In genomic region chr19:47240996-47241918, GRCh38 we compare ENCODE assay signal across 8 cellular contexts. TPM values are rescaled to one million over a fixed set of nuclear protein-coding genes. Genes with fewer than 3 reads are reported as not detected.
DNase-seq lines count a peak whose midpoint lies in the region; ATAC-seq and TF ChIP-seq lines count a peak whose summit lies in the region.

No MANE protein-coding gene starts in this region.

- DNase-seq in NK-92 treated with Interleukin-12 subunit alpha and Interleukin-12 subunit beta, amount 100 ng/mL, for 24 hours (lab: John Stamatoyannopoulos, UW) = peak; percentile 34
- DNase-seq in NK-92 (lab: John Stamatoyannopoulos, UW; ENCODE audit: unreplicated experiment) (no peak), NCI-H510A treated with DMSO at 0.1 percent for 48 hours (lab: John Stamatoyannopoulos, UW) (peak; percentile 87), endodermal cell (peak; percentile 97), natural killer cell (peak; percentile 77), superior temporal gyrus (ENCODE audit: extremely low spot score) (peak; percentile 8), osteocyte (ENCODE audit: extremely low spot score, unreplicated experiment) (no peak)
- DNase-seq in activated CD8-positive, alpha-beta memory T cell treated with anti-CD3 and anti-CD28 coated beads, Interleukin-2, amount 50 U/mL, for 4 hours = peak; percentile 91

- ATAC-seq in natural killer cell = peak; percentile 46 to 57 (median 49)

- H3K9me3 Mint-ChIP-seq in endodermal cell = no peaks in the 10 kb centered on the region
- no peaks in the 10 kb centered on the region for H3K9me3 Mint-ChIP-seq in natural killer cell
- no peaks in the 10 kb centered on the region for H3K9me3 Mint-ChIP-seq in osteocyte (ENCODE audit: unreplicated experiment)

- H3K9ac ChIP-seq in endodermal cell (ENCODE audit: extremely low read depth, low read length, poor library complexity, severe bottlenecking) = no peak overlapping the region

- no peaks in the 10 kb centered on the region for H3K36me3 ChIP-seq in endodermal cell (ENCODE audit: control insufficient read depth, insufficient read depth, low read length)

- H3K36me3 Mint-ChIP-seq in endodermal cell (ENCODE audit: low read depth) (no peaks in the 10 kb centered on the region), natural killer cell (no peaks in the 10 kb centered on the region), osteocyte (ENCODE audit: unreplicated experiment) (no peaks in the 10 kb centered on the region)

- peaks cover 44% of the 10 kb centered on the region for H3K27me3 ChIP-seq in endodermal cell (ENCODE audit: control insufficient read depth, insufficient read depth, low read length, poor library complexity, severe bottlenecking)

- TF ChIP-seq CTCF in endodermal cell (conservative IDR thresholded peaks at IDR 0.05) (no peak), natural killer cell (IDR thresholded peaks at IDR 0.05) (no peak), osteocyte (IDR thresholded peaks at IDR 0.05) (no peak)

- intact Hi-C loops in natural killer cell (cut with micrococcal nuclease) = loop anchor here (1.0 kb wide), 1 partner anchor 10 kb away; the partner anchor contains the start of gene BBC3

- H3K4me1 Mint-ChIP-seq in endodermal cell (peaks cover 3% of the 10 kb centered on the region), natural killer cell (peaks cover 5 to 6% of the 10 kb centered on the region in 2 donors), osteocyte (ENCODE audit: unreplicated experiment) (peaks cover 27% of the 10 kb centered on the region)

- H3K27ac Mint-ChIP-seq in endodermal cell (no peak overlapping the region), natural killer cell (no peak overlapping the region), osteocyte (ENCODE audit: unreplicated experiment) (no peak overlapping the region)

- no peak overlapping the region for H3K27ac ChIP-seq in endodermal cell (ENCODE audit: low read depth, low read length)

- H3K9me3 ChIP-seq in endodermal cell (ENCODE audit: control insufficient read depth, low read length) = no peaks in the 10 kb centered on the region

- H3K4me3 Mint-ChIP-seq in endodermal cell (peak overlapping the region; percentile 18), natural killer cell (no peak overlapping the region), osteocyte (ENCODE audit: unreplicated experiment) (no peak overlapping the region)

- H3K27me3 Mint-ChIP-seq in endodermal cell (ENCODE audit: insufficient read depth) (peaks cover 38% of the 10 kb centered on the region), natural killer cell (ENCODE audit: low read depth in 2 of 2) (peaks cover 0 to 13% of the 10 kb centered on the region in 2 donors), osteocyte (ENCODE audit: unreplicated experiment) (no peaks in the 10 kb centered on the region)

- peaks cover 6% of the 10 kb centered on the region for H3K4me1 ChIP-seq in endodermal cell (ENCODE audit: control insufficient read depth, insufficient read depth, low read length)

- H3K4me3 ChIP-seq in endodermal cell (ENCODE audit: low read length) = no peak overlapping the region

- WGBS in endodermal cell (ENCODE audit: insufficient coverage in 1 of 2, insufficient read length in 1 of 2), 2 experiments = 25 to 39% methylated on average over 7 to 17 of the region's 27 CpGs

RNA-seq across cellular contexts. Expression of gene BBC3, which starts 10.3 kb away (rescaled TPM):
- total RNA-seq in endodermal cell (10 to 100 TPM in 1 of 2 donors, 1 to 10 TPM in 1; 8.8 to 13.4 TPM), natural killer cell (10 to 100 TPM; 39.9 to 45.1 (median 43.9) TPM), osteocyte (27.9 and 34.3 TPM in 2 replicates)
- 25.1 TPM for polyA plus RNA-seq in endodermal cell (2013, experiment 1 of 2)
- 23.6 TPM for polyA plus RNA-seq in endodermal cell (2013, experiment 2 of 2)

RNA-seq across cellular contexts. Expression of gene CCDC9, which starts 15.1 kb away (rescaled TPM):
- total RNA-seq in endodermal cell (10 to 100 TPM; 33.8 to 46.2 TPM), natural killer cell (10 to 100 TPM; 49.6 to 55.8 (median 55.4) TPM), osteocyte (34.6 and 35.1 TPM in 2 replicates)
- 25.5 TPM for polyA plus RNA-seq in endodermal cell (2013, experiment 1 of 2)
- polyA plus RNA-seq in endodermal cell (2013, experiment 2 of 2) = 23.5 TPM

RNA-seq across cellular contexts. Expression of gene INAFM1, which starts 33.4 kb away (rescaled TPM):
- total RNA-seq in endodermal cell = 10 to 100 TPM in 1 of 2 donors, 1 to 10 TPM in 1; 8.7 to 11.5 TPM
- 14.7 TPM for polyA plus RNA-seq in endodermal cell (2013, experiment 1 of 2)
- polyA plus RNA-seq in endodermal cell (2013, experiment 2 of 2) = 15.5 TPM
- total RNA-seq in natural killer cell = 10 to 100 TPM in 1 of 3 donors, 1 to 10 TPM in 2; 9.1 to 10.3 (median 9.5) TPM
- 16.7 and 17.4 TPM in 2 replicates for total RNA-seq in osteocyte

Comparison
In these comparisons a context has a peak if more than half of its experiments do, and no peak if none do; other contexts are left out.
1. DNase-seq: peak in NK-92 treated with Interleukin-12 subunit alpha and Interleukin-12 subunit beta, amount 100 ng/mL, for 24 hours (single experiment), NCI-H510A treated with DMSO at 0.1 percent for 48 hours (single experiment), activated CD8-positive, alpha-beta memory T cell treated with anti-CD3 and anti-CD28 coated beads, Interleukin-2, amount 50 U/mL, for 4 hours (single experiment), endodermal cell (single experiment), natural killer cell (single experiment) and superior temporal gyrus (single experiment); none in NK-92 (single experiment) and osteocyte (single experiment).